20 cellular contexts compared by ENCODE assay signal in the genomic region with DNA sequence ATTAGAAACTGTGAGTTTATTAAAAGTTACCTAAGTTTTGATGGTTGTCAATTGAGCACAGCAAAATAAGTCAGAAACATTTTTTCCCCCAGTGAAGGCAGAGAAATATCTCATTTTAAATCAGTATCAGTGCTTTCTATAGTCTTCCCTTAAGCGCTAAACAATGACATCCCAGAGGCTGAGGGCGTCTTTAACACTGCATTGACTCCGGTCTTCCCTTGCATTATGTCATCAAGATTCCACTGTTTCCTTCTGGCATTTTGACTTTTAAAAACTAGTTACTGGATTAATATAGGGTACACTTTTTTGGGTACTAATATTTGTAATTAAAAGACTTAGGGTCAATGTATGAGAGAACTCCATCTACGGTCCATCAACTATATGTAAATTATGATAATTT. TPM values are rescaled to one million over a fixed set of nuclear protein-coding genes. Genes with fewer than 3 reads are reported as not detected.
DNase-seq lines count a peak whose midpoint lies in the region; ATAC-seq, FAIRE-seq and TF ChIP-seq lines count a peak whose summit lies in the region.
"Had no signal": no experiment of that assay in that cellular context is flagged by ENCODE, and none has a peak within 500 bp of the region (broad histone marks: within the 10 kb centered on the region; RNA-seq: fewer than 3 reads in every experiment).

No MANE protein-coding gene starts in this region.

- no peaks in the 10 kb centered on the region for H3K9me3 ChIP-seq in HepG2 (ENCODE audit: low read length)
- no peaks in the 10 kb centered on the region for H3K9me3 ChIP-seq in vagina
- no peaks in the 10 kb centered on the region for H3K9me3 ChIP-seq in SK-N-SH
- H3K9me3 ChIP-seq: Peyer's patch had no signal

- no peak overlapping the region for H2AFZ ChIP-seq in HepG2 (ENCODE audit: low read length)
- H2AFZ ChIP-seq in SK-N-SH (ENCODE audit: low read depth), result no peak overlapping the region

- TF ChIP-seq CTCF in brain (conservative IDR thresholded peaks at IDR 0.05), result no peak
- no peak for TF ChIP-seq CTCF in HepG2 (CRISPR knock-in tag; IDR thresholded peaks at IDR 0.05)
- TF ChIP-seq CTCF in vagina (IDR thresholded peaks at IDR 0.05), result no peak
- TF ChIP-seq CTCF in SK-N-SH (IDR thresholded peaks at IDR 0.05), result no peak

- H3K4me2 ChIP-seq in HepG2 (ENCODE audit: low read depth, low read length), result peak overlapping the region; percentile 84
- H3K4me2 ChIP-seq in SK-N-SH, result no peak overlapping the region

- no peaks in the 10 kb centered on the region for H3K9me3 Mint-ChIP-seq in activated naive CD8-positive, alpha-beta T cell (ENCODE audit: low read depth)
- H3K9me3 Mint-ChIP-seq in activated naive CD8-positive, alpha-beta T cell treated with anti-CD3 and anti-CD28 coated beads for 36 hours, result no peaks in the 10 kb centered on the region
- peaks cover 0 to 3% (median 0%) of the 10 kb centered on the region in 5 experiments for H3K9me3 Mint-ChIP-seq in brain
- H3K9me3 Mint-ChIP-seq: stimulated activated naive B cell treated with anti-CD40 and anti-IgM and Interleukin-4, amounts not matched to agents 10 μg/mL and 1 μg/mL and 100 μg/mL, for 72 hours; type B pancreatic cell had no signal

- intact Hi-C loops in HepG2 (cut with micrococcal nuclease; ENCODE audit: unreplicated experiment), result no loop called here
- intact Hi-C loops in vagina (cut with DNase I), result loop anchor here (5.0 kb wide), 1 partner anchor 118 kb away; no protein-coding TSS in a partner anchor

- 38% methylated on average over 4 of the region's 4 CpGs for WGBS in HepG2 (ENCODE audit: low lambda C conversion rate)
- WGBS in SK-N-SH (ENCODE audit: low lambda C conversion rate), result 95% methylated on average over 4 of the region's 4 CpGs

- H3K4me3 ChIP-seq in HepG2 (replicated peaks in 1 of 3; ENCODE audit: insufficient read depth in 1 of 3, low read depth in 2 of 3, low read length in 3 of 3), result peak overlapping the region; percentile 78 to 91 (median 90); a peak in 5 of 6 replicates
- H3K4me3 ChIP-seq in vagina, result no peak overlapping the region
- H3K4me3 ChIP-seq in SK-N-SH (ENCODE audit: low read depth in 2 of 2, low read length in 1 of 2), result no peak overlapping the region
- H3K4me3 ChIP-seq: Peyer's patch, SK-N-MC had no signal

- no peak for TF ChIP-seq POLR2A in HepG2 (IDR thresholded peaks at IDR 0.05; ENCODE audit: insufficient read depth in 1 of 2, low read depth in 2 of 2, low read length in 2 of 2)
- TF ChIP-seq POLR2A in vagina (IDR thresholded peaks at IDR 0.05), result no peak

- peak overlapping the region; percentile 20 for H3K4me3 Mint-ChIP-seq in activated naive CD8-positive, alpha-beta T cell
- H3K4me3 Mint-ChIP-seq in activated naive CD8-positive, alpha-beta T cell treated with anti-CD3 and anti-CD28 coated beads for 36 hours, result no peak overlapping the region
- peak overlapping the region in 4 of 5 experiments; percentile 89 to 96 (median 94) for H3K4me3 Mint-ChIP-seq in brain
- H3K4me3 Mint-ChIP-seq: stimulated activated naive B cell treated with anti-CD40 and anti-IgM and Interleukin-4, amounts not matched to agents 10 μg/mL and 1 μg/mL and 100 μg/mL, for 72 hours had no signal

- H3K27ac Mint-ChIP-seq in activated naive CD8-positive, alpha-beta T cell, result no peak overlapping the region
- no peak overlapping the region for H3K27ac Mint-ChIP-seq in activated naive CD8-positive, alpha-beta T cell treated with anti-CD3 and anti-CD28 coated beads for 36 hours
- H3K27ac Mint-ChIP-seq in brain, result peak overlapping the region in 1 of 5 experiments; percentile 15
- H3K27ac Mint-ChIP-seq: stimulated activated naive B cell treated with anti-CD40 and anti-IgM and Interleukin-4, amounts not matched to agents 10 μg/mL and 1 μg/mL and 100 μg/mL, for 72 hours; type B pancreatic cell had no signal

- H3K36me3 ChIP-seq in HepG2 (replicated peaks in 1 of 2; ENCODE audit: control insufficient read depth in 1 of 2, insufficient read depth in 2 of 2, low read length in 2 of 2) (peaks cover 2 to 27% of the 10 kb centered on the region in 2 experiments), vagina (no peaks in the 10 kb centered on the region), SK-N-SH (replicated peaks in 1 of 2; ENCODE audit: control insufficient read depth in 1 of 2, insufficient read depth in 2 of 2, low read length in 1 of 2) (peaks cover 28 to 30% of the 10 kb centered on the region in 2 experiments)

- no peaks in the 10 kb centered on the region for H3K9me2 ChIP-seq in SK-N-SH

- CTCF ChIA-PET in HepG2 (lab: Yijun Ruan, JAX; ENCODE audit: low intra/inter-chr PET ratio, low total read pairs), result no interaction called here
- CTCF ChIA-PET in SK-N-SH (lab: Yijun Ruan, JAX), result no interaction called here

- H3K79me2 ChIP-seq in HepG2 (ENCODE audit: insufficient read depth, low read length), result peaks cover 88% of the 10 kb centered on the region
- peaks cover 88% of the 10 kb centered on the region for H3K79me2 ChIP-seq in SK-N-SH (ENCODE audit: insufficient read depth)

- H3K27me3 ChIP-seq in HepG2 (ENCODE audit: control insufficient read depth in 1 of 2, insufficient read depth in 2 of 2, low read length in 2 of 2), result no peaks in the 10 kb centered on the region; a peak in 1 of 5 replicates
- H3K27me3 ChIP-seq in vagina, result no peaks in the 10 kb centered on the region
- no peaks in the 10 kb centered on the region for H3K27me3 ChIP-seq in SK-N-SH (ENCODE audit: insufficient read depth)
- H3K27me3 ChIP-seq: Peyer's patch had no signal

- DNase-seq in activated naive CD8-positive, alpha-beta T cell treated with anti-CD3 and anti-CD28 coated beads for 36 hours, result no peak
- DNase-seq in HepG2 (ENCODE audit: low spot score) (no peak), vagina (ENCODE audit: extremely low spot score in 2 of 2) (no peak), SK-N-SH (no peak), cerebellum (ENCODE audit: low spot score) (no peak)
- DNase-seq in activated naive CD4-positive, alpha-beta T cell (lab: John Stamatoyannopoulos, UW), result no peak
- DNase-seq: activated CD4-positive, alpha-beta T cell treated with anti-CD3 and anti-CD28 coated beads, Interleukin-2, amount 50 U/mL, for 1 hour; activated naive CD4-positive, alpha-beta T cell treated with anti-CD3 and anti-CD28 coated beads, Interleukin-2, amount 50 U/mL, for 16 hours; H7; KG1; NCI-H1105 treated with DMSO at 0.1 percent for 48 hours; NCI-H526 treated with DMSO at 0.1 percent for 48 hours; Peyer's patch; stimulated activated naive B cell treated with anti-CD40 and anti-IgM and Interleukin-4, amounts not matched to agents 10 μg/mL and 1 μg/mL and 100 μg/mL, for 72 hours had no signal

- peak overlapping the region; percentile 2 for H3K27ac ChIP-seq in HepG2 (ENCODE audit: extremely low read length, insufficient read depth, low read length)
- peak overlapping the region; percentile 89 for H3K27ac ChIP-seq in vagina
- H3K27ac ChIP-seq in SK-N-SH (ENCODE audit: low read depth in 2 of 2, low read length in 1 of 2), result no peak overlapping the region
- H3K27ac ChIP-seq: Peyer's patch, SK-N-MC had no signal

- POLR2A ChIA-PET in HepG2 (lab: Yijun Ruan, JAX), result no interaction called here
- POLR2A ChIA-PET in SK-N-SH (lab: Yijun Ruan, JAX), result no interaction called here

- no peaks in the 10 kb centered on the region for H3F3A ChIP-seq in SK-N-SH (replicated peaks; ENCODE audit: insufficient read depth)

- H3K36me3 Mint-ChIP-seq in activated naive CD8-positive, alpha-beta T cell, result peaks cover 5% of the 10 kb centered on the region
- peaks cover 53% of the 10 kb centered on the region for H3K36me3 Mint-ChIP-seq in activated naive CD8-positive, alpha-beta T cell treated with anti-CD3 and anti-CD28 coated beads for 36 hours
- H3K36me3 Mint-ChIP-seq in brain, result peaks cover 34% of the 10 kb centered on the region

- BruUV-seq in HepG2 (replicated peaks; lab: Mats Ljungman, UMichigan), result no TSS peak

- peak overlapping the region; percentile 83 for H3K9ac ChIP-seq in HepG2 (ENCODE audit: insufficient read depth, low read depth, low read length)
- H3K9ac ChIP-seq in SK-N-SH, result no peak overlapping the region

- H4K20me1 ChIP-seq in HepG2 (ENCODE audit: insufficient read depth, low read length) (peaks cover 59% of the 10 kb centered on the region), SK-N-SH (ENCODE audit: insufficient read depth) (peaks cover 31% of the 10 kb centered on the region)

- peaks cover 71% of the 10 kb centered on the region for H3K4me1 Mint-ChIP-seq in activated naive CD8-positive, alpha-beta T cell (ENCODE audit: low read depth)
- peaks cover 72% of the 10 kb centered on the region for H3K4me1 Mint-ChIP-seq in activated naive CD8-positive, alpha-beta T cell treated with anti-CD3 and anti-CD28 coated beads for 36 hours
- H3K4me1 Mint-ChIP-seq in brain, result peaks cover 74% of the 10 kb centered on the region

- TF ChIP-seq RAD21 in HepG2 (CRISPR knock-in tag; IDR thresholded peaks at IDR 0.05) (no peak), SK-N-SH (IDR thresholded peaks at IDR 0.05; ENCODE audit: low read length) (no peak)

- in situ Hi-C loops in HepG2 (cut with HindIII; ENCODE audit: extremely low pct_ligation_motif_present, low pct_unique_long_range_greater_than_20kb), result no loop called here

- H3K4me1 ChIP-seq in HepG2 (ENCODE audit: insufficient read depth, low read length), result peaks cover 56% of the 10 kb centered on the region
- peaks cover 47% of the 10 kb centered on the region for H3K4me1 ChIP-seq in vagina
- H3K4me1 ChIP-seq in SK-N-SH (ENCODE audit: control insufficient read depth in 1 of 2, insufficient read depth in 2 of 2, low read depth in 1 of 2, low read length in 1 of 2), result peaks cover 8 to 10% of the 10 kb centered on the region in 2 experiments; a peak in 3 of 4 replicates

- TF ChIP-seq EP300 in HepG2 (IDR thresholded peaks at IDR 0.05; ENCODE audit: low read depth in 2 of 2, low read length in 2 of 2), result no peak
- no peak for TF ChIP-seq EP300 in HepG2 (CRISPR knock-in tag; IDR thresholded peaks at IDR 0.05; ENCODE audit: borderline replicate concordance)
- no peak for TF ChIP-seq EP300 in SK-N-SH (IDR thresholded peaks at IDR 0.05; ENCODE audit: borderline replicate concordance in 1 of 2, low read depth in 1 of 2, low read length in 1 of 2)

- no peak for ATAC-seq in HepG2
- ATAC-seq: left lobe of liver; stimulated activated naive B cell treated with anti-CD40 and anti-IgM and Interleukin-4, amounts not matched to agents 10 μg/mL and 1 μg/mL and 100 μg/mL, for 72 hours had no signal

- no peak for FAIRE-seq in HepG2 (lab: Jason Lieb, UNC)
- FAIRE-seq: bronchial epithelial cell had no signal

- H3K27me3 Mint-ChIP-seq in activated naive CD8-positive, alpha-beta T cell, result no peaks in the 10 kb centered on the region
- H3K27me3 Mint-ChIP-seq in activated naive CD8-positive, alpha-beta T cell treated with anti-CD3 and anti-CD28 coated beads for 36 hours, result no peaks in the 10 kb centered on the region
- H3K27me3 Mint-ChIP-seq in brain, result peaks cover 6% of the 10 kb centered on the region
- H3K27me3 Mint-ChIP-seq: stimulated activated naive B cell treated with anti-CD40 and anti-IgM and Interleukin-4, amounts not matched to agents 10 μg/mL and 1 μg/mL and 100 μg/mL, for 72 hours; type B pancreatic cell had no signal

RNA-seq across cellular contexts. Expression of a gene that starts 3.9 kb away (rescaled TPM):
- 10 to 100 TPM; 89.0 to 91.5 TPM for total RNA-seq in activated naive CD8-positive, alpha-beta T cell treated with anti-CD3 and anti-CD28 coated beads for 36 hours
- 117 TPM for polyA plus RNA-seq in brain (ENCODE audit: insufficient read depth, low read depth, low replicate concordance)
- total RNA-seq in HepG2 (2016; rRNA removed; fragmentation: Illumina TruSeq; extraction: Trizol), result 798 and 1,108 TPM in 2 replicates
- total RNA-seq in HepG2 (2016; cell fraction: cytosol; rRNA removed; fragmentation: Illumina TruSeq; extraction: Trizol; ENCODE audit: low read depth), result 64.0 and 73.9 TPM in 2 replicates
- total RNA-seq in HepG2 (2016; cell fraction: insoluble cytoplasmic fraction; rRNA removed; fragmentation: Illumina TruSeq; extraction: Trizol), result 786 and 1,126 TPM in 2 replicates
- total RNA-seq in HepG2 (2016; cell fraction: membrane; rRNA removed; fragmentation: Illumina TruSeq; extraction: Trizol), result 188 and 209 TPM in 2 replicates
- total RNA-seq in HepG2 (2016; cell fraction: nucleus; rRNA removed; fragmentation: Illumina TruSeq; extraction: Trizol), result 366 and 405 TPM in 2 replicates
- 286 and 301 TPM in 2 replicates for polyA plus RNA-seq in HepG2 (2011; rRNA removed)
- 188 and 249 TPM in 2 replicates for polyA plus RNA-seq in HepG2 (2011; cell fraction: cytosol; rRNA removed)
- polyA plus RNA-seq in HepG2 (2011; cell fraction: nucleus; rRNA removed), result 143 and 202 TPM in 2 replicates
- 464 and 581 TPM in 2 replicates for polyA plus RNA-seq in HepG2 (2012)
- 39.0 and 41.7 TPM in 2 replicates for polyA plus RNA-seq in HepG2 (2016; cell fraction: cytosol; fragmentation: Illumina TruSeq; extraction: Trizol; ENCODE audit: low read depth)
- 924 and 945 TPM in 2 replicates for polyA plus RNA-seq in HepG2 (2016; cell fraction: insoluble cytoplasmic fraction; fragmentation: Illumina TruSeq; extraction: Trizol; ENCODE audit: low read depth)
- polyA plus RNA-seq in HepG2 (2016; cell fraction: membrane; fragmentation: Illumina TruSeq; extraction: Trizol; ENCODE audit: low read depth), result 110 and 122 TPM in 2 replicates
- polyA plus RNA-seq in HepG2 (2016; cell fraction: nucleus; fragmentation: Illumina TruSeq; extraction: Trizol; ENCODE audit: insufficient read depth, low read depth), result 429 and 441 TPM in 2 replicates
- 55.8 and 268 TPM in 2 replicates for polyA minus RNA-seq in HepG2 (2011; rRNA and poly(A)+ RNA removed; ENCODE audit: low replicate concordance)
- polyA minus RNA-seq in HepG2 (2011; cell fraction: cytosol; rRNA and poly(A)+ RNA removed), result 325 and 361 TPM in 2 replicates
- polyA minus RNA-seq in HepG2 (2011; cell fraction: nucleus; rRNA and poly(A)+ RNA removed), result 171 and 236 TPM in 2 replicates
- 133 TPM for total RNA-seq in vagina
- polyA plus RNA-seq in SK-N-SH (2012; rRNA removed), result 43.3 and 56.2 TPM in 2 replicates
- polyA plus RNA-seq in SK-N-SH (2012; cell fraction: cytosol; rRNA removed), result 52.3 and 53.5 TPM in 2 replicates
- polyA plus RNA-seq in SK-N-SH (2012; cell fraction: nucleus; rRNA removed), result 26.2 and 44.4 TPM in 2 replicates
- 189 TPM for total RNA-seq in cerebellum

RNA-seq across cellular contexts. Expression of a gene that starts 4.2 kb away (rescaled TPM):
- 10 to 100 TPM; 41.4 to 42.3 TPM for total RNA-seq in activated naive CD8-positive, alpha-beta T cell treated with anti-CD3 and anti-CD28 coated beads for 36 hours
- 2.3 TPM for polyA plus RNA-seq in brain (ENCODE audit: insufficient read depth, low read depth, low replicate concordance)
- 53.7 and 79.4 TPM in 2 replicates for total RNA-seq in HepG2 (2016; rRNA removed; fragmentation: Illumina TruSeq; extraction: Trizol)
- 27.4 and 29.8 TPM in 2 replicates for total RNA-seq in HepG2 (2016; cell fraction: cytosol; rRNA removed; fragmentation: Illumina TruSeq; extraction: Trizol; ENCODE audit: low read depth)
- total RNA-seq in HepG2 (2016; cell fraction: insoluble cytoplasmic fraction; rRNA removed; fragmentation: Illumina TruSeq; extraction: Trizol), result 54.2 and 78.8 TPM in 2 replicates
- total RNA-seq in HepG2 (2016; cell fraction: membrane; rRNA removed; fragmentation: Illumina TruSeq; extraction: Trizol), result 64.3 and 72.7 TPM in 2 replicates
- 45.4 and 47.2 TPM in 2 replicates for total RNA-seq in HepG2 (2016; cell fraction: nucleus; rRNA removed; fragmentation: Illumina TruSeq; extraction: Trizol)
- polyA plus RNA-seq in HepG2 (2011; rRNA removed), result 22.6 and 25.7 TPM in 2 replicates
- polyA plus RNA-seq in HepG2 (2011; cell fraction: cytosol; rRNA removed), result 9.1 and 15.2 TPM in 2 replicates
- 11.8 and 16.3 TPM in 2 replicates for polyA plus RNA-seq in HepG2 (2011; cell fraction: nucleus; rRNA removed)
- polyA plus RNA-seq in HepG2 (2012), result 32.6 and 35.2 TPM in 2 replicates
- 12.4 and 15.4 TPM in 2 replicates for polyA plus RNA-seq in HepG2 (2016; cell fraction: cytosol; fragmentation: Illumina TruSeq; extraction: Trizol; ENCODE audit: low read depth)
- 46.3 and 51.5 TPM in 2 replicates for polyA plus RNA-seq in HepG2 (2016; cell fraction: insoluble cytoplasmic fraction; fragmentation: Illumina TruSeq; extraction: Trizol; ENCODE audit: low read depth)
- 29.5 and 30.4 TPM in 2 replicates for polyA plus RNA-seq in HepG2 (2016; cell fraction: membrane; fragmentation: Illumina TruSeq; extraction: Trizol; ENCODE audit: low read depth)
- 45.4 and 46.0 TPM in 2 replicates for polyA plus RNA-seq in HepG2 (2016; cell fraction: nucleus; fragmentation: Illumina TruSeq; extraction: Trizol; ENCODE audit: insufficient read depth, low read depth)
- polyA minus RNA-seq in HepG2 (2011; rRNA and poly(A)+ RNA removed; ENCODE audit: low replicate concordance), result 12.5 and 21.0 TPM in 2 replicates
- 22.2 and 26.3 TPM in 2 replicates for polyA minus RNA-seq in HepG2 (2011; cell fraction: cytosol; rRNA and poly(A)+ RNA removed)
- polyA minus RNA-seq in HepG2 (2011; cell fraction: nucleus; rRNA and poly(A)+ RNA removed), result 45.1 and 52.1 TPM in 2 replicates
- 27.5 TPM for total RNA-seq in vagina
- 4.7 and 6.7 TPM in 2 replicates for polyA plus RNA-seq in SK-N-SH (2012; rRNA removed)
- polyA plus RNA-seq in SK-N-SH (2012; cell fraction: cytosol; rRNA removed), result 6.7 and 7.6 TPM in 2 replicates
- 6.7 and 12.7 TPM in 2 replicates for polyA plus RNA-seq in SK-N-SH (2012; cell fraction: nucleus; rRNA removed)
- 28.7 TPM for total RNA-seq in cerebellum

Comparison
In these comparisons a context has a peak if more than half of its experiments do, and no peak if none do; other contexts are left out.
1. H3K27ac ChIP-seq: peak in HepG2 (single experiment) and vagina (single experiment); none in SK-N-SH (0 of 2).
2. H3K4me3 ChIP-seq: peak in HepG2 (3 of 3); none in vagina (0 of 2) and SK-N-SH (0 of 2).